In genomic region chr18:3129053-3129864, GRCh38 we compare ENCODE assay signal across 8 cellular contexts.
A peak's percentile ranks its signal among the peaks of the same experiment; 100 is the strongest.
DNase-seq lines count a peak whose midpoint lies in the region; ATAC-seq and TF ChIP-seq lines count a peak whose summit lies in the region.

No MANE protein-coding gene starts in this region.

- peak overlapping the region; percentile 71 for H3K27ac ChIP-seq in caudate nucleus (ENCODE audit: low read depth, low read length)

- peak; percentile 95 for TF ChIP-seq CTCF in kidney epithelial cell (IDR thresholded peaks at IDR 0.05; ENCODE audit: insufficient read depth, low read length, poor library complexity, severe bottlenecking)

- no peaks in the 10 kb centered on the region for H3K36me3 ChIP-seq in kidney epithelial cell (ENCODE audit: control insufficient read depth, insufficient read depth, low read length)

- H3K4me3 ChIP-seq in kidney epithelial cell (ENCODE audit: low read depth, low read length) = no peak overlapping the region

- DNase-seq in NCI-H2196 (lab: John Stamatoyannopoulos, UW; ENCODE audit: unreplicated experiment) = peak; percentile 48
- DNase-seq in NCI-H2196 treated with DMSO at 0.1 percent for 48 hours (lab: John Stamatoyannopoulos, UW; ENCODE audit: unreplicated experiment) = no peak
- peak; percentile 11 for DNase-seq in NCI-H2171 (lab: John Stamatoyannopoulos, UW)
- DNase-seq in activated CD4-positive, CD25-positive, alpha-beta regulatory T cell treated with anti-CD3 and anti-CD28 coated beads, Interleukin-2, amount 50 U/mL, for 16 hours (ENCODE audit: low read depth, low spot score) = peak; percentile 56
- peak in 59 of 61 donors; percentile 21 to 89 (median 66) for DNase-seq in caudate nucleus (lab: John Stamatoyannopoulos, UW)
- no peak for DNase-seq in kidney epithelial cell (ENCODE audit: low read depth)
- DNase-seq in stimulated activated CD4-positive, alpha-beta T cell treated with anti-CD3 and anti-CD28 coated beads, Interleukin-1b, Interleukin-23, amount 100 ng/mL, for 4 hours (ENCODE audit: low read depth in 2 of 2) = peak; percentile 74 to 78

- peak; percentile 99 for ATAC-seq in HG02884 (IDR thresholded peaks at IDR 0.05; ENCODE audit: unreplicated experiment)

- H3K27me3 ChIP-seq in kidney epithelial cell (ENCODE audit: control insufficient read depth, insufficient read depth, low read length) = no peaks in the 10 kb centered on the region

Comparison
In these comparisons a context has a peak if more than half of its experiments do, and no peak if none do; other contexts are left out.
1. DNase-seq: peak in NCI-H2196 (single experiment), NCI-H2171 (single experiment), activated CD4-positive, CD25-positive, alpha-beta regulatory T cell treated with anti-CD3 and anti-CD28 coated beads, Interleukin-2, amount 50 U/mL, for 16 hours (single experiment), caudate nucleus (59 of 61) and stimulated activated CD4-positive, alpha-beta T cell treated with anti-CD3 and anti-CD28 coated beads, Interleukin-1b, Interleukin-23, amount 100 ng/mL, for 4 hours (2 of 2); none in NCI-H2196 treated with DMSO at 0.1 percent for 48 hours (single experiment) and kidney epithelial cell (single experiment).